In the genomic region with DNA sequence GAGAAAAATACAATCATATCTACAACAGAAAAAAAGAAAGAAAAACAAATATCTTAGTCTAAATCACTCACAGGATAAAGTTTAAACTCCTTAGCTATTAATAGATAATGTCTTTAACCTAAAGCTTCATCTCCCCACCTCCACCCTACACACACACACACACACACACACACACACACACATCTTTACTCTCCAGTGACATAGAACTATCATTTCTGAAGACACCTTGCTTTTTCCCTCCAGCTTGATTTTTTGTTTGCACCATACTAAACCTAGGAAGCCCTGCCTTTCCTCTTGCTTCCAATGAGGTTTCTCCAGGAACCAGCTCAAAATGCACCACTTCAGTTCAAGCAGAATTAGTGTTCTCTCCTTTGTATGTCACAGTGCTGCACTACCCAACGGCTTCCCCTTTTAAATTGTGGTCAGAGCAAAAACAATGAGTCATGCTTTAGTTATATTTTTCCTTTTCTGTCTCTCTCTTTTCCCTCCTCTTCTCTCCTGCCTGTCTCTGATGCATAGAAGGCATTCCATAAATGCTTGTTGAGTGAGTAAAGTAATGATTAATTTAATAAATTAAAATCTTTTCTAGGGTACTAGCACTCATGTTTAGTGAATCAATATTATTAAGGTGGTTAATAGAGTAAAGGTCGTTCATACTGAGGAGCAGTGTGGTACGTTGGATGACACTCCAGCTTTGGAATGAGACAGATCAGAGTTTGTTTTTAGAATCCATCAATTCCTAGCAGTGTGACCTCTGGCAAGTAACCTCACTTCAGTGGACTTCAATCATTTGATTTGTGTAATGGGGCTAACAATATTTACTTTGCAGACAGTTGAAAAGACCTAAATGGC, we compare ENCODE assay signal across 8 cellular contexts. TPM values are rescaled to one million over a fixed set of nuclear protein-coding genes. Genes with fewer than 3 reads are reported as not detected.
A peak's percentile ranks its signal among the peaks of the same experiment; 100 is the strongest.
DNase-seq lines count a peak whose midpoint lies in the region; ATAC-seq and TF ChIP-seq lines count a peak whose summit lies in the region.

No MANE protein-coding gene starts in this region.

- peak; percentile 72 for ATAC-seq in activated naive CD8-positive, alpha-beta T cell treated with anti-CD3 and anti-CD28 coated beads, Interleukin-2, amount 50 U/mL, for 24 hours
- no peak for ATAC-seq in HG03025 (IDR thresholded peaks at IDR 0.05; ENCODE audit: low FRiP score, unreplicated experiment)

- H3K4me3 ChIP-seq in HL-60 (replicated peaks; ENCODE audit: insufficient read depth, low read length), result no peak overlapping the region; the same call in 1 of the 2 replicates

- TF ChIP-seq CTCF in HL-60 (IDR thresholded peaks at IDR 0.05; ENCODE audit: insufficient read depth, low read length) (no peak), nephron (IDR thresholded peaks at IDR 0.05; ENCODE audit: unreplicated experiment in 3 of 3) (no peak)

- no peaks in the 10 kb centered on the region for H3K9me3 Mint-ChIP-seq in activated naive CD8-positive, alpha-beta T cell (ENCODE audit: low read depth)
- H3K9me3 Mint-ChIP-seq in activated naive CD8-positive, alpha-beta T cell treated with anti-CD3 and anti-CD28 coated beads for 36 hours, result peaks cover 1% of the 10 kb centered on the region
- H3K9me3 Mint-ChIP-seq in activated naive CD8-positive, alpha-beta T cell treated with anti-CD3 and anti-CD28 coated beads, Interleukin-2, amount 50 U/mL, for 24 hours, result peaks cover 2% of the 10 kb centered on the region
- H3K9me3 Mint-ChIP-seq in nephron, result peaks cover 5% of the 10 kb centered on the region

- peak overlapping the region; percentile 95 for H3K27ac ChIP-seq in HL-60 (replicated peaks)

- H3K4me3 Mint-ChIP-seq in activated naive CD8-positive, alpha-beta T cell, result peak overlapping the region; percentile 46
- no peak overlapping the region for H3K4me3 Mint-ChIP-seq in activated naive CD8-positive, alpha-beta T cell treated with anti-CD3 and anti-CD28 coated beads for 36 hours
- H3K4me3 Mint-ChIP-seq in activated naive CD8-positive, alpha-beta T cell treated with anti-CD3 and anti-CD28 coated beads, Interleukin-2, amount 50 U/mL, for 24 hours, result peak overlapping the region; percentile 22
- H3K4me3 Mint-ChIP-seq in nephron, result peak overlapping the region in 1 of 3 experiments; percentile 2

- H3K4me1 Mint-ChIP-seq in activated naive CD8-positive, alpha-beta T cell (ENCODE audit: low read depth), result peaks cover 28% of the 10 kb centered on the region
- peaks cover 22% of the 10 kb centered on the region for H3K4me1 Mint-ChIP-seq in activated naive CD8-positive, alpha-beta T cell treated with anti-CD3 and anti-CD28 coated beads for 36 hours
- H3K4me1 Mint-ChIP-seq in activated naive CD8-positive, alpha-beta T cell treated with anti-CD3 and anti-CD28 coated beads, Interleukin-2, amount 50 U/mL, for 24 hours, result peaks cover 27% of the 10 kb centered on the region
- H3K4me1 Mint-ChIP-seq in nephron, result peaks cover 17% of the 10 kb centered on the region

- no peak overlapping the region for H3K27ac Mint-ChIP-seq in activated naive CD8-positive, alpha-beta T cell
- H3K27ac Mint-ChIP-seq in activated naive CD8-positive, alpha-beta T cell treated with anti-CD3 and anti-CD28 coated beads for 36 hours, result no peak overlapping the region
- no peak overlapping the region for H3K27ac Mint-ChIP-seq in activated naive CD8-positive, alpha-beta T cell treated with anti-CD3 and anti-CD28 coated beads, Interleukin-2, amount 50 U/mL, for 24 hours
- H3K27ac Mint-ChIP-seq in nephron, result peak overlapping the region; percentile 61 to 76 (median 73)

- no peaks in the 10 kb centered on the region for H3K36me3 Mint-ChIP-seq in activated naive CD8-positive, alpha-beta T cell
- H3K36me3 Mint-ChIP-seq in activated naive CD8-positive, alpha-beta T cell treated with anti-CD3 and anti-CD28 coated beads for 36 hours, result peaks cover 2% of the 10 kb centered on the region
- no peaks in the 10 kb centered on the region for H3K36me3 Mint-ChIP-seq in activated naive CD8-positive, alpha-beta T cell treated with anti-CD3 and anti-CD28 coated beads, Interleukin-2, amount 50 U/mL, for 24 hours (ENCODE audit: low read depth)
- no peaks in the 10 kb centered on the region for H3K36me3 Mint-ChIP-seq in nephron (ENCODE audit: low read depth)

- H3K27me3 ChIP-seq in HL-60 (ENCODE audit: insufficient read depth, poor library complexity, severe bottlenecking), result no peaks in the 10 kb centered on the region

- DNase-seq in activated naive CD8-positive, alpha-beta T cell treated with anti-CD3 and anti-CD28 coated beads for 36 hours, result no peak
- peak; percentile 69 to 86 for DNase-seq in HL-60 (ENCODE audit: low read depth in 1 of 2, low spot score in 1 of 2)
- DNase-seq in activated naive CD8-positive, alpha-beta T cell treated with anti-CD3 and anti-CD28 coated beads, Interleukin-2, amount 50 U/mL, for 24 hours, result no peak
- DNase-seq in NCI-H187 treated with DMSO at 0.1 percent for 48 hours (lab: John Stamatoyannopoulos, UW), result no peak
- DNase-seq in hypothalamus (lab: John Stamatoyannopoulos, UW), result no peak

- no peaks in the 10 kb centered on the region for H3K27me3 Mint-ChIP-seq in activated naive CD8-positive, alpha-beta T cell
- peaks cover 3% of the 10 kb centered on the region for H3K27me3 Mint-ChIP-seq in activated naive CD8-positive, alpha-beta T cell treated with anti-CD3 and anti-CD28 coated beads for 36 hours
- peaks cover under 1% of the 10 kb centered on the region for H3K27me3 Mint-ChIP-seq in activated naive CD8-positive, alpha-beta T cell treated with anti-CD3 and anti-CD28 coated beads, Interleukin-2, amount 50 U/mL, for 24 hours
- H3K27me3 Mint-ChIP-seq in nephron (ENCODE audit: low read depth), result no peaks in the 10 kb centered on the region

RNA-seq across cellular contexts. Expression of gene RTL3, which starts 5.9 kb away (rescaled TPM):
- total RNA-seq in activated naive CD8-positive, alpha-beta T cell treated with anti-CD3 and anti-CD28 coated beads for 36 hours, result not detected

Comparison
In these comparisons a context has a peak if more than half of its experiments do, and no peak if none do; other contexts are left out.
1. H3K27ac Mint-ChIP-seq: peak in nephron (3 of 3); none in activated naive CD8-positive, alpha-beta T cell (single experiment), activated naive CD8-positive, alpha-beta T cell treated with anti-CD3 and anti-CD28 coated beads for 36 hours (single experiment) and activated naive CD8-positive, alpha-beta T cell treated with anti-CD3 and anti-CD28 coated beads, Interleukin-2, amount 50 U/mL, for 24 hours (single experiment).
2. DNase-seq: peak in HL-60 (2 of 2); none in activated naive CD8-positive, alpha-beta T cell treated with anti-CD3 and anti-CD28 coated beads for 36 hours (single experiment), activated naive CD8-positive, alpha-beta T cell treated with anti-CD3 and anti-CD28 coated beads, Interleukin-2, amount 50 U/mL, for 24 hours (single experiment), NCI-H187 treated with DMSO at 0.1 percent for 48 hours (single experiment) and hypothalamus (0 of 51).